Comparison of ENCODE assay signal across 8 cellular contexts in genomic region chr14:32203928-32204357, GRCh38. TPM values are rescaled to one million over a fixed set of nuclear protein-coding genes. Genes with fewer than 3 reads are reported as not detected.
DNase-seq lines count a peak whose midpoint lies in the region; FAIRE-seq and TF ChIP-seq lines count a peak whose summit lies in the region.

No MANE protein-coding gene starts in this region.

- H3K4me3 ChIP-seq in DOHH2 (ENCODE audit: low read length) (peak overlapping the region; percentile 92), adrenal gland (peak overlapping the region; percentile 3 to 64 (median 28)), iPS-20b (ENCODE audit: low read length) (peak overlapping the region; percentile 94), spleen (peak overlapping the region; percentile 60 to 80 (median 69))

- H3K27me3 ChIP-seq in DOHH2 (ENCODE audit: control insufficient read depth, low read length) (peaks cover 24% of the 10 kb centered on the region), adrenal gland (no peaks in the 10 kb centered on the region), iPS-20b (ENCODE audit: insufficient read depth, low read length) (peaks cover 28% of the 10 kb centered on the region), spleen (replicated peaks in 1 of 7) (peaks cover 0 to 8% (median 0%) of the 10 kb centered on the region in 7 donors)

- peak overlapping the region; percentile 86 for H3K4me2 ChIP-seq in DOHH2 (ENCODE audit: low read length)

- TF ChIP-seq CTCF in DOHH2 (IDR thresholded peaks at IDR 0.05; ENCODE audit: low read depth, low read length, poor library complexity, severe bottlenecking) (no peak), adrenal gland (IDR thresholded peaks at IDR 0.05) (no peak), spleen (IDR thresholded peaks at IDR 0.05 in 8 of 11, conservative IDR thresholded peaks at IDR 0.05 in 3 of 11) (no peak), GM13976 (IDR thresholded peaks at IDR 0.05; ENCODE audit: borderline replicate concordance, control extremely low read depth, extremely low read depth, insufficient read depth, missing control alignments) (no peak)

- H3K9me3 ChIP-seq in DOHH2 (ENCODE audit: control insufficient read depth, insufficient read depth, low read length) (no peaks in the 10 kb centered on the region), adrenal gland (replicated peaks in 1 of 3) (no peaks in the 10 kb centered on the region), iPS-20b (ENCODE audit: insufficient read depth, low read depth, low read length) (no peaks in the 10 kb centered on the region), spleen (no peaks in the 10 kb centered on the region)

- H3K9me2 ChIP-seq in DOHH2 (replicated peaks; ENCODE audit: control insufficient read depth, low read length), result no peaks in the 10 kb centered on the region

- H4K20me1 ChIP-seq in DOHH2 (ENCODE audit: control insufficient read depth, insufficient read depth, low read depth, low read length), result no peaks in the 10 kb centered on the region

- H3K36me3 ChIP-seq in DOHH2 (ENCODE audit: control insufficient read depth, low read length) (no peaks in the 10 kb centered on the region), adrenal gland (replicated peaks in 1 of 2) (no peaks in the 10 kb centered on the region), iPS-20b (ENCODE audit: insufficient read depth, low read depth, low read length) (no peaks in the 10 kb centered on the region), spleen (no peaks in the 10 kb centered on the region)

- no peak for TF ChIP-seq POLR2A in adrenal gland (IDR thresholded peaks at IDR 0.05)
- no peak for TF ChIP-seq POLR2A in spleen (IDR thresholded peaks at IDR 0.05)
- TF ChIP-seq POLR2A in H54 (IDR thresholded peaks at IDR 0.05; ENCODE audit: low read depth, low read length), result no peak

- peaks cover 13% of the 10 kb centered on the region for H3F3A ChIP-seq in DOHH2 (ENCODE audit: control insufficient read depth, insufficient read depth)

- peak; percentile 63 for DNase-seq in NCI-H1694 treated with DMSO at 0.1 percent for 48 hours (lab: John Stamatoyannopoulos, UW)
- peak; percentile 13 to 60 (median 26) for DNase-seq in adrenal gland
- DNase-seq in spleen, result peak; percentile 78
- no peak for DNase-seq in H54 (ENCODE audit: insufficient read length, low spot score)
- DNase-seq in GM13976 (ENCODE audit: low spot score), result no peak
- DNase-seq in activated CD4-positive, CD25-positive, alpha-beta regulatory T cell treated with anti-CD3 and anti-CD28 coated beads, Interleukin-2, amount 50 U/mL, for 72 hours, result no peak

- intact Hi-C loops in adrenal gland (cut with DNase I) (loop anchor here (2.0 to 10.0 kb wide), 3 partner anchors 51 to 127 kb away; partner anchors contain the start of gene ARHGAP5 (in 2 of the 2)), spleen (cut with DNase I; ENCODE audit: low total_unique reads) (loop anchor here (5.0 kb wide), 1 partner anchor 127 kb away; the partner anchor contains the start of gene ARHGAP5)

- WGBS in adrenal gland, 4 donors, result 2 to 4% (median 2%) methylated on average over 14 of the region's 14 CpGs
- 3 to 6% (median 4%) methylated on average over 14 of the region's 14 CpGs for WGBS in spleen, 5 donors

- no peak for FAIRE-seq in H54 (lab: Jason Lieb, UNC)

- no peaks in the 10 kb centered on the region for H3K79me2 ChIP-seq in DOHH2 (ENCODE audit: control insufficient read depth, low read length)

- peak overlapping the region; percentile 91; the same call in 1 of the 2 replicates for H3K9ac ChIP-seq in iPS-20b (ENCODE audit: low read depth, low read length)

- in situ Hi-C loops in GM13976 (cut with MboI; ENCODE audit: low sequenced_read_pairs, unreplicated experiment), result no loop called here

- H3K4me1 ChIP-seq in DOHH2 (ENCODE audit: control insufficient read depth, low read length), result peaks cover 41% of the 10 kb centered on the region
- peaks cover 0 to 23% of the 10 kb centered on the region in 2 donors for H3K4me1 ChIP-seq in adrenal gland (replicated peaks in 1 of 2)
- H3K4me1 ChIP-seq in iPS-20b (ENCODE audit: insufficient read depth, low read length), result no peaks in the 10 kb centered on the region
- H3K4me1 ChIP-seq in spleen, result peaks cover 5 to 49% (median 27%) of the 10 kb centered on the region in 6 donors

- H3K27ac ChIP-seq in DOHH2 (ENCODE audit: low read depth, low read length), result no peak overlapping the region
- H3K27ac ChIP-seq in adrenal gland, result peak overlapping the region in 4 of 5 donors; percentile 85 to 95 (median 91)
- H3K27ac ChIP-seq in iPS-20b (ENCODE audit: low read length), result no peak overlapping the region
- peak overlapping the region; percentile 87 to 97 (median 92) for H3K27ac ChIP-seq in spleen

RNA-seq across cellular contexts. Expression of gene RNU6-8, which starts 0.9 kb away (rescaled TPM):
- total RNA-seq in adrenal gland (not detected), spleen (not detected)
- polyA plus RNA-seq in adrenal gland (not detected), spleen (not detected)

RNA-seq across cellular contexts. Expression of gene RNU6-7, which starts 2.1 kb away (rescaled TPM):
- total RNA-seq in adrenal gland, result not detected
- polyA plus RNA-seq in adrenal gland, result not detected
- total RNA-seq in spleen, result not detected
- not detected for polyA plus RNA-seq in spleen

Comparison
In these comparisons a context has a peak if more than half of its experiments do, and no peak if none do; other contexts are left out.
1. H3K27ac ChIP-seq: peak in adrenal gland (4 of 5) and spleen (8 of 8); none in DOHH2 (single experiment) and iPS-20b (single experiment).
2. H3K4me3 ChIP-seq: peak in every context shown above with its lines; median percentile 94 in iPS-20b; 92 in DOHH2; 69 in spleen; 28 in adrenal gland.
3. DNase-seq: peak in NCI-H1694 treated with DMSO at 0.1 percent for 48 hours (single experiment), adrenal gland (7 of 7) and spleen (single experiment); none in H54 (single experiment), GM13976 (single experiment) and activated CD4-positive, CD25-positive, alpha-beta regulatory T cell treated with anti-CD3 and anti-CD28 coated beads, Interleukin-2, amount 50 U/mL, for 72 hours (single experiment).